10 cellular contexts compared by ENCODE assay signal in genomic region chr14:97219356-97220017, GRCh38.
DNase-seq lines count a peak whose midpoint lies in the region; ATAC-seq, FAIRE-seq and TF ChIP-seq lines count a peak whose summit lies in the region.
"Had no signal": no experiment of that assay in that cellular context is flagged by ENCODE, and none has a peak within 500 bp of the region (broad histone marks: within the 10 kb centered on the region; RNA-seq: fewer than 3 reads in every experiment).

No MANE protein-coding gene starts in this region.

- no peak overlapping the region for H3K4ac ChIP-seq in H1 (replicated peaks; ENCODE audit: insufficient read length, low read depth, low read length)

- H3K9me3 ChIP-seq in H1 (ENCODE audit: insufficient read depth in 2 of 2, low read depth in 1 of 2, low read length in 1 of 2) = no peaks in the 10 kb centered on the region
- H3K9me3 ChIP-seq in parathyroid adenoma (ENCODE audit: control insufficient read depth, low read length) = no peaks in the 10 kb centered on the region
- H3K9me3 ChIP-seq: uterus had no signal

- no peaks in the 10 kb centered on the region for H3K79me1 ChIP-seq in H1 (ENCODE audit: low read depth, low read length)

- H3K27ac ChIP-seq in H1 (ENCODE audit: low read depth, low read length) (no peak overlapping the region), parathyroid adenoma (no peak overlapping the region)
- H3K27ac ChIP-seq: uterus had no signal

- no peak overlapping the region for H4K91ac ChIP-seq in H1 (replicated peaks; ENCODE audit: insufficient read length, low read length)

- no peaks in the 10 kb centered on the region for H3K36me3 ChIP-seq in H1 (ENCODE audit: control insufficient read depth in 2 of 4, insufficient read depth in 4 of 4, low read length in 3 of 4)
- H3K36me3 ChIP-seq in parathyroid adenoma (ENCODE audit: control insufficient read depth, insufficient read depth, low read length) = no peaks in the 10 kb centered on the region
- H3K36me3 ChIP-seq: uterus had no signal

- H3K79me2 ChIP-seq in H1 (ENCODE audit: control insufficient read depth in 1 of 2, insufficient read depth in 2 of 2, low read length in 2 of 2) (no peaks in the 10 kb centered on the region), parathyroid adenoma (no peaks in the 10 kb centered on the region)

- peak overlapping the region; percentile 12; the same call in 1 of the 2 replicates for H2BK5ac ChIP-seq in H1 (ENCODE audit: low read depth, low read length)

- peaks cover 10% of the 10 kb centered on the region; the same call in 1 of the 2 replicates for H3K23me2 ChIP-seq in H1 (ENCODE audit: low read depth, low read length)

- FAIRE-seq in H1 (lab: Jason Lieb, UNC) = no peak

- no peak overlapping the region for H3K56ac ChIP-seq in H1 (replicated peaks; ENCODE audit: insufficient read length, low read depth, low read length)

- no peak overlapping the region for H2BK120ac ChIP-seq in H1 (replicated peaks; ENCODE audit: low read depth, low read length)

- WGBS in H1 (ENCODE audit: extremely low coverage in 1 of 2, insufficient coverage in 1 of 2, insufficient read length in 1 of 2, insufficient replicate concordance in 2 of 2, low coverage in 1 of 2, low lambda C conversion rate in 2 of 2, missing lambda C conversion rate in 1 of 2), 2 experiments = 22% methylated on average over 30 of the region's 35 CpGs; no CpG with 5 or more reads in 1 of the 2 experiments

- no peak overlapping the region for H3K14ac ChIP-seq in H1 (ENCODE audit: insufficient read length)

- H3K4me1 ChIP-seq in H1 (replicated peaks in 1 of 4; ENCODE audit: control insufficient read depth in 3 of 4, insufficient read depth in 4 of 4, low read length in 3 of 4) (peaks cover 4 to 11% (median 8%) of the 10 kb centered on the region in 4 experiments; a peak in 6 of 7 replicates), parathyroid adenoma (no peaks in the 10 kb centered on the region)
- H3K4me1 ChIP-seq: uterus had no signal

- no peak for TF ChIP-seq POLR2A in H1 (IDR thresholded peaks at IDR 0.05; ENCODE audit: control extremely low read depth in 1 of 2, low read depth in 2 of 2, low read length in 2 of 2)

- POLR2A ChIA-PET in H1 (lab: Charles Lee; ENCODE audit: partially characterized antibody) = interaction anchor here (0.6 to 1.2 kb wide), 3 partner anchors 13 to 456 kb away, joined by 3 to 4 read pairs (median 3); no protein-coding TSS in a partner anchor

- H2AK5ac ChIP-seq in H1 (ENCODE audit: low read depth, low read length) = 0 out of 2 replicates have a peak overlapping the region, but pooled peaks have one; percentile 32

- H3K23ac ChIP-seq in H1 (ENCODE audit: insufficient read length) = no peak overlapping the region

- DNase-seq in GM03348 (ENCODE audit: low spot score) (peak; percentile 16), H1 (ENCODE audit: low read depth in 1 of 2, low spot score in 2 of 2) (peak in 1 of 2 experiments; percentile 50), NCI-H187 treated with DMSO at 0.1 percent for 48 hours (lab: John Stamatoyannopoulos, UW) (no peak)
- peak; percentile 70 for DNase-seq in activated CD4-positive, alpha-beta T cell treated with anti-CD3 and anti-CD28 coated beads, Interleukin-2, amount 10 ng/mL, durations not matched to agents 24 days and 14 days
- DNase-seq: cortex of kidney, uterus had no signal

- H3K27ac Mint-ChIP-seq in activated CD4-positive, alpha-beta T cell treated with anti-CD3 and anti-CD28 coated beads, Interleukin-2, amount 10 ng/mL, durations not matched to agents 24 days and 14 days = no peak overlapping the region

- no peaks in the 10 kb centered on the region for H3K36me3 Mint-ChIP-seq in activated CD4-positive, alpha-beta T cell treated with anti-CD3 and anti-CD28 coated beads, Interleukin-2, amount 10 ng/mL, durations not matched to agents 24 days and 14 days (ENCODE audit: low read depth)

- peak overlapping the region in 1 of 4 experiments; percentile 62; a peak in 2 of 7 replicates for H3K9ac ChIP-seq in H1 (replicated peaks in 1 of 4; ENCODE audit: extremely low read depth in 1 of 4, low read depth in 3 of 4, low read length in 3 of 4)
- H3K9ac ChIP-seq in parathyroid adenoma = no peak overlapping the region

- H2BK15ac ChIP-seq in H1 (ENCODE audit: low read length) = no peak overlapping the region

- peaks cover 49% of the 10 kb centered on the region for H3K27me3 Mint-ChIP-seq in activated CD4-positive, alpha-beta T cell treated with anti-CD3 and anti-CD28 coated beads, Interleukin-2, amount 10 ng/mL, durations not matched to agents 24 days and 14 days

- ATAC-seq in GM21576 (IDR thresholded peaks at IDR 0.05; ENCODE audit: unreplicated experiment) (no peak), HG03108 (IDR thresholded peaks at IDR 0.05; ENCODE audit: unreplicated experiment) (no peak), GM19324 (IDR thresholded peaks at IDR 0.05; ENCODE audit: low FRiP score, unreplicated experiment) (no peak)

- TF ChIP-seq CTCF in H1 (IDR thresholded peaks at IDR 0.05; ENCODE audit: control extremely low read depth in 1 of 3, insufficient read depth in 1 of 3, low read depth in 1 of 3, low read length in 3 of 3) (no peak), parathyroid adenoma (IDR thresholded peaks at IDR 0.05) (no peak)

- intact Hi-C loops in activated CD4-positive, alpha-beta T cell treated with anti-CD3 and anti-CD28 coated beads, Interleukin-2, amount 10 ng/mL, durations not matched to agents 24 days and 14 days (cut with micrococcal nuclease) = no loop called here

- CTCF ChIA-PET in H1 (lab: Charles Lee; ENCODE audit: partially characterized antibody) = interaction anchor here (0.5 to 2.4 kb wide), 14 partner anchors 9 to 815 kb away, joined by 3 to 12 read pairs (median 4); no protein-coding TSS in a partner anchor

- H3K4me2 ChIP-seq in H1 (ENCODE audit: insufficient read depth in 1 of 2, low read depth in 2 of 2, low read length in 2 of 2) (peak overlapping the region; percentile 83 to 95), parathyroid adenoma (ENCODE audit: low read length) (peak overlapping the region; percentile 87)

- H4K8ac ChIP-seq in H1 (ENCODE audit: extremely low read depth, insufficient read depth, low read length) = peak overlapping the region; percentile 94

- H3K27me3 ChIP-seq in H1 (replicated peaks in 1 of 4; ENCODE audit: control insufficient read depth in 3 of 4, extremely low read depth in 1 of 4, insufficient read depth in 3 of 4, low read length in 3 of 4) (peaks cover 0 to 10% (median 6%) of the 10 kb centered on the region in 4 experiments; a peak in 4 of 7 replicates), parathyroid adenoma (ENCODE audit: control insufficient read depth, insufficient read depth, low read length) (no peaks in the 10 kb centered on the region)

- H3K4me3 Mint-ChIP-seq in activated CD4-positive, alpha-beta T cell treated with anti-CD3 and anti-CD28 coated beads, Interleukin-2, amount 10 ng/mL, durations not matched to agents 24 days and 14 days = peak overlapping the region; percentile 86

- peaks cover 15% of the 10 kb centered on the region for H3K4me1 Mint-ChIP-seq in activated CD4-positive, alpha-beta T cell treated with anti-CD3 and anti-CD28 coated beads, Interleukin-2, amount 10 ng/mL, durations not matched to agents 24 days and 14 days

- H4K20me1 ChIP-seq in H1 (replicated peaks in 1 of 2; ENCODE audit: control insufficient read depth in 1 of 2, insufficient read depth in 2 of 2, low read length in 2 of 2) = no peaks in the 10 kb centered on the region

- no peaks in the 10 kb centered on the region for H3K9me3 Mint-ChIP-seq in activated CD4-positive, alpha-beta T cell treated with anti-CD3 and anti-CD28 coated beads, Interleukin-2, amount 10 ng/mL, durations not matched to agents 24 days and 14 days

- no peak for TF ChIP-seq RAD21 in H1 (IDR thresholded peaks at IDR 0.05 in 1 of 2, conservative IDR thresholded peaks at IDR 0.05 in 1 of 2; ENCODE audit: low read depth in 2 of 2, low read length in 2 of 2)

- peak overlapping the region; percentile 50 to 72 (median 62) for H3K4me3 ChIP-seq in H1 (ENCODE audit: extremely low read depth in 1 of 4, insufficient read depth in 2 of 4, low read depth in 3 of 4, low read length in 4 of 4)
- peak overlapping the region; percentile 48 for H3K4me3 ChIP-seq in parathyroid adenoma (ENCODE audit: low read depth, low read length)
- H3K4me3 ChIP-seq: uterus had no signal

- no peak overlapping the region for H2BK20ac ChIP-seq in H1 (ENCODE audit: low read length)

- no peak overlapping the region; the same call in 1 of the 2 replicates for H3K18ac ChIP-seq in H1 (ENCODE audit: extremely low read depth, low read length)

- H2BK12ac ChIP-seq in H1 (ENCODE audit: low read depth, low read length) = peak overlapping the region; percentile 80; the same call in 1 of the 2 replicates

- peak overlapping the region; percentile 30 for H4K5ac ChIP-seq in H1 (ENCODE audit: insufficient read length, low read depth, low read length)

- peak overlapping the region; percentile 86; the same call in 1 of the 2 replicates for H2AFZ ChIP-seq in H1 (ENCODE audit: low read length)
- H2AFZ ChIP-seq in parathyroid adenoma = peak overlapping the region; percentile 41

- TF ChIP-seq EP300 in H1 (IDR thresholded peaks at IDR 0.05; ENCODE audit: borderline replicate concordance in 1 of 2, low read depth in 2 of 2, low read length in 2 of 2) = no peak

TF ChIP-seq in H1, 55 proteins besides CTCF, POLR2A, EP300 and RAD21:
- TF ChIP-seq KDM1A (IDR thresholded peaks at IDR 0.05; ENCODE audit: borderline replicate concordance, low read length) (no peak), EZH2 (IDR thresholded peaks at IDR 0.05; ENCODE audit: low read depth, low read length, severe bottlenecking) (no peak), BACH1 (IDR thresholded peaks at IDR 0.05; ENCODE audit: low read length) (peak; percentile 34; the same call in 1 of the 2 replicates)
